1 cellular context compared by ENCODE assay signal in genomic region chr7:37428681-37429434, GRCh38.
TF ChIP-seq lines count a peak whose summit lies in the region.

No MANE protein-coding gene starts in this region.

TF ChIP-seq in H1, 55 proteins besides CTCF, POLR2A, EP300 and RAD21:
- TF ChIP-seq GABPA (IDR thresholded peaks at IDR 0.05; ENCODE audit: borderline replicate concordance, insufficient read depth, low read length) = no peak
- no peak for TF ChIP-seq CBX8 (IDR thresholded peaks at IDR 0.05; ENCODE audit: borderline replicate concordance, low read depth, low read length)
- TF ChIP-seq EGR1 (IDR thresholded peaks at IDR 0.05; ENCODE audit: borderline replicate concordance, low read depth, low read length) = no peak
- no peak for TF ChIP-seq ZNF274 (IDR thresholded peaks at IDR 0.05; ENCODE audit: borderline replicate concordance, extremely low read depth, low read length)
- no peak for TF ChIP-seq TBP (IDR thresholded peaks at IDR 0.05; ENCODE audit: low read depth, low read length)
- TF ChIP-seq ATF2 (IDR thresholded peaks at IDR 0.05; ENCODE audit: low read length) = no peak
- no peak for TF ChIP-seq BCL11A (IDR thresholded peaks at IDR 0.05; ENCODE audit: low read depth in 2 of 2, low read length in 2 of 2)
- TF ChIP-seq FOSL1 (IDR thresholded peaks at IDR 0.05; ENCODE audit: insufficient read depth, low read depth, low read length) = no peak
- TF ChIP-seq POU5F1 (IDR thresholded peaks at IDR 0.05; ENCODE audit: low read depth, low read length) = no peak
- TF ChIP-seq JUN (IDR thresholded peaks at IDR 0.05; ENCODE audit: low read depth, low read length) = no peak
- TF ChIP-seq GTF2F1 (IDR thresholded peaks at IDR 0.05; ENCODE audit: borderline replicate concordance, low read depth, low read length) = no peak
- no peak for TF ChIP-seq MAX (IDR thresholded peaks at IDR 0.05)
- TF ChIP-seq YY1 (IDR thresholded peaks at IDR 0.05; ENCODE audit: low read depth, low read length) = no peak
- TF ChIP-seq RFX5 (IDR thresholded peaks at IDR 0.05; ENCODE audit: borderline replicate concordance, low read depth, low read length) = no peak
- TF ChIP-seq KDM4A (IDR thresholded peaks at IDR 0.05; ENCODE audit: low read depth, low read length, severe bottlenecking) = no peak
